Comparison of ENCODE assay signal across 1 cellular context in genomic region chr2:7468955-7469354, GRCh38.
TF ChIP-seq lines count a peak whose summit lies in the region.

No MANE protein-coding gene starts in this region.

TF ChIP-seq in SK-N-SH, 30 proteins besides CTCF, POLR2A, EP300 and RAD21 (continued from another document):
- no peak for TF ChIP-seq RXRA (IDR thresholded peaks at IDR 0.05; ENCODE audit: borderline replicate concordance, low read depth)
- TF ChIP-seq, protein P1, sequence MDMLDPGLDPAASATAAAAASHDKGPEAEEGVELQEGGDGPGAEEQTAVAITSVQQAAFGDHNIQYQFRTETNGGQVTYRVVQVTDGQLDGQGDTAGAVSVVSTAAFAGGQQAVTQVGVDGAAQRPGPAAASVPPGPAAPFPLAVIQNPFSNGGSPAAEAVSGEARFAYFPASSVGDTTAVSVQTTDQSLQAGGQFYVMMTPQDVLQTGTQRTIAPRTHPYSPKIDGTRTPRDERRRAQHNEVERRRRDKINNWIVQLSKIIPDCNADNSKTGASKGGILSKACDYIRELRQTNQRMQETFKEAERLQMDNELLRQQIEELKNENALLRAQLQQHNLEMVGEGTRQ (IDR thresholded peaks at IDR 0.05; ENCODE audit: borderline replicate concordance, low read depth, low read length): no peak
- no peak for TF ChIP-seq NFIC (IDR thresholded peaks at IDR 0.05; ENCODE audit: borderline replicate concordance)
- TF ChIP-seq, protein P2, sequence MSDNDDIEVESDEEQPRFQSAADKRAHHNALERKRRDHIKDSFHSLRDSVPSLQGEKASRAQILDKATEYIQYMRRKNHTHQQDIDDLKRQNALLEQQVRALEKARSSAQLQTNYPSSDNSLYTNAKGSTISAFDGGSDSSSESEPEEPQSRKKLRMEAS (IDR thresholded peaks at IDR 0.05; ENCODE audit: low read depth): no peak
- TF ChIP-seq MEF2A (IDR thresholded peaks at IDR 0.05; ENCODE audit: borderline replicate concordance, low read depth): no peak
- no peak for TF ChIP-seq SMC3 (IDR thresholded peaks at IDR 0.05; ENCODE audit: low read depth, low read length)
- no peak for TF ChIP-seq NRF1 (IDR thresholded peaks at IDR 0.05; ENCODE audit: low read depth, low read length)
- TF ChIP-seq POLR2AphosphoS5 (IDR thresholded peaks at IDR 0.05; ENCODE audit: low read depth, low read length): no peak
- no peak for TF ChIP-seq TEAD4 (IDR thresholded peaks at IDR 0.05; ENCODE audit: borderline replicate concordance, insufficient read depth)
